ENCODE assay signal across 8 cellular contexts in genomic region chr7:64665980-64666674, GRCh38. TPM values are rescaled to one million over a fixed set of nuclear protein-coding genes. Genes with fewer than 3 reads are reported as not detected.
DNase-seq lines count a peak whose midpoint lies in the region; ATAC-seq and TF ChIP-seq lines count a peak whose summit lies in the region.

Gene ZNF107, plus strand, starts transcription at chr7:64666133. Its CDS starts 150 bp downstream, at chr7:64666283.

- 0% methylated on average over 6 to 37 of the region's 37 CpGs for WGBS in endodermal cell (ENCODE audit: insufficient coverage in 1 of 2, insufficient read length in 1 of 2), 2 experiments

- peaks cover 63% of the 10 kb centered on the region for H3K36me3 Mint-ChIP-seq in activated CD8-positive, alpha-beta memory T cell treated with anti-CD3 and anti-CD28 coated beads, Interleukin-2, amount 10 ng/mL, durations not matched to agents 7 days and 5 days
- peaks cover 17% of the 10 kb centered on the region for H3K36me3 Mint-ChIP-seq in endodermal cell (ENCODE audit: low read depth)

- CTCF ChIA-PET in activated CD8-positive, alpha-beta memory T cell treated with anti-CD3 and anti-CD28 coated beads, Interleukin-2, amount 10 ng/mL, durations not matched to agents 7 days and 5 days (lab: Charles Lee) = interaction anchor here (1.1 to 1.5 kb wide), 3 partner anchors 103 to 359 kb away, joined by 3 to 5 read pairs (median 5); partner anchors contain the start of genes ZNF680 and ZNF736

- no peaks in the 10 kb centered on the region for H3K27me3 ChIP-seq in NT2/D1 (ENCODE audit: insufficient read depth, insufficient read length)
- H3K27me3 ChIP-seq in endodermal cell (ENCODE audit: control insufficient read depth, insufficient read depth, low read length, poor library complexity, severe bottlenecking) = no peaks in the 10 kb centered on the region

- peaks cover 20% of the 10 kb centered on the region for H3K9me3 Mint-ChIP-seq in activated CD8-positive, alpha-beta memory T cell treated with anti-CD3 and anti-CD28 coated beads, Interleukin-2, amount 10 ng/mL, durations not matched to agents 7 days and 5 days (ENCODE audit: low read depth)
- peaks cover 12% of the 10 kb centered on the region for H3K9me3 Mint-ChIP-seq in endodermal cell

- peaks cover 30% of the 10 kb centered on the region for H3K36me3 ChIP-seq in NT2/D1 (ENCODE audit: insufficient read depth, insufficient read length, low read length)
- peaks cover 16% of the 10 kb centered on the region for H3K36me3 ChIP-seq in endodermal cell (ENCODE audit: control insufficient read depth, insufficient read depth, low read length)

- H3K27me3 Mint-ChIP-seq in activated CD8-positive, alpha-beta memory T cell treated with anti-CD3 and anti-CD28 coated beads, Interleukin-2, amount 10 ng/mL, durations not matched to agents 7 days and 5 days = no peaks in the 10 kb centered on the region
- no peaks in the 10 kb centered on the region for H3K27me3 Mint-ChIP-seq in endodermal cell (ENCODE audit: insufficient read depth)

- H3K4me3 Mint-ChIP-seq in activated CD8-positive, alpha-beta memory T cell treated with anti-CD3 and anti-CD28 coated beads, Interleukin-2, amount 10 ng/mL, durations not matched to agents 7 days and 5 days = peak within 1 kb of the TSS; percentile 95
- H3K4me3 Mint-ChIP-seq in endodermal cell = peak within 1 kb of the TSS; percentile 92

- H3K27ac Mint-ChIP-seq in activated CD8-positive, alpha-beta memory T cell treated with anti-CD3 and anti-CD28 coated beads, Interleukin-2, amount 10 ng/mL, durations not matched to agents 7 days and 5 days = peak within 1 kb of the TSS; percentile 99
- peak within 1 kb of the TSS; percentile 98 for H3K27ac Mint-ChIP-seq in endodermal cell

- H3K4me1 Mint-ChIP-seq in activated CD8-positive, alpha-beta memory T cell treated with anti-CD3 and anti-CD28 coated beads, Interleukin-2, amount 10 ng/mL, durations not matched to agents 7 days and 5 days = peaks cover 26% of the 10 kb centered on the region
- H3K4me1 Mint-ChIP-seq in endodermal cell = peaks cover 12% of the 10 kb centered on the region

- peak within 1 kb of the TSS; percentile 98 for H3K27ac ChIP-seq in endodermal cell (ENCODE audit: low read depth, low read length)

- H3K9ac ChIP-seq in NT2/D1 (ENCODE audit: insufficient read length, low read depth) (peak within 1 kb of the TSS; percentile 94), endodermal cell (ENCODE audit: extremely low read depth, low read length, poor library complexity, severe bottlenecking) (peak within 1 kb of the TSS; percentile 88)

- H3K4me1 ChIP-seq in NT2/D1 (ENCODE audit: insufficient read depth, insufficient read length) (peaks cover 9% of the 10 kb centered on the region), endodermal cell (ENCODE audit: control insufficient read depth, insufficient read depth, low read length) (no peaks in the 10 kb centered on the region)

- H3K4me3 ChIP-seq in NT2/D1 (ENCODE audit: insufficient read length, low read depth) (peak within 1 kb of the TSS; percentile 87), endodermal cell (ENCODE audit: low read length) (peak within 1 kb of the TSS; percentile 93)

- DNase-seq in COR-L47 (lab: John Stamatoyannopoulos, UW) (peak; percentile 88), HUDEP-2 (lab: John Stamatoyannopoulos, UW; ENCODE audit: unreplicated experiment in 76 of 76) (peak in 75 of 76 experiments; percentile 14 to 90 (median 77)), NT2/D1 (ENCODE audit: low read depth, low spot score) (peak; percentile 96), endodermal cell (peak; percentile 88), mesenteric fat pad (ENCODE audit: low spot score) (peak; percentile 95)
- DNase-seq in activated CD8-positive, alpha-beta memory T cell treated with anti-CD3 and anti-CD28 coated beads, Interleukin-2, amount 10 ng/mL, durations not matched to agents 7 days and 5 days = peak; percentile 96
- DNase-seq in stimulated activated CD8-positive, alpha-beta memory T cell treated with anti-CD3 and anti-CD28 coated beads, Interleukin-15, amount 100 ng/mL, for 24 hours (ENCODE audit: low read depth) = peak; percentile 54

- H3K9me3 ChIP-seq in NT2/D1 (ENCODE audit: insufficient read depth, low read length) = no peaks in the 10 kb centered on the region
- no peaks in the 10 kb centered on the region for H3K9me3 ChIP-seq in endodermal cell (ENCODE audit: control insufficient read depth, low read length)

- ATAC-seq in GM21381 (IDR thresholded peaks at IDR 0.05; ENCODE audit: unreplicated experiment) = peak; percentile 98
- peak; percentile 99 for ATAC-seq in activated CD8-positive, alpha-beta memory T cell treated with anti-CD3 and anti-CD28 coated beads, Interleukin-2, amount 10 ng/mL, durations not matched to agents 7 days and 5 days

- TF ChIP-seq CTCF in endodermal cell (conservative IDR thresholded peaks at IDR 0.05) = no peak

RNA-seq across cellular contexts. Expression of gene ZNF107, which starts in this region (rescaled TPM):
- total RNA-seq in activated CD8-positive, alpha-beta memory T cell treated with anti-CD3 and anti-CD28 coated beads, Interleukin-2, amount 10 ng/mL, durations not matched to agents 7 days and 5 days = 10 to 100 TPM; 17.8 to 25.6 TPM
- total RNA-seq in endodermal cell = 10 to 100 TPM; 16.9 to 17.9 TPM
- polyA plus RNA-seq in endodermal cell (2013, experiment 1 of 2) = 11.1 TPM
- polyA plus RNA-seq in endodermal cell (2013, experiment 2 of 2) = 12.1 TPM
- total RNA-seq in mesenteric fat pad = 4.0 TPM

Comparison
In these comparisons a context has a peak if more than half of its experiments do, and no peak if none do; other contexts are left out.
1. Peak in every context shown above with its lines: DNase-seq, ATAC-seq, H3K4me3 ChIP-seq and H3K27ac ChIP-seq.